ENCODE assay signal across 1 cellular context in the genomic region with DNA sequence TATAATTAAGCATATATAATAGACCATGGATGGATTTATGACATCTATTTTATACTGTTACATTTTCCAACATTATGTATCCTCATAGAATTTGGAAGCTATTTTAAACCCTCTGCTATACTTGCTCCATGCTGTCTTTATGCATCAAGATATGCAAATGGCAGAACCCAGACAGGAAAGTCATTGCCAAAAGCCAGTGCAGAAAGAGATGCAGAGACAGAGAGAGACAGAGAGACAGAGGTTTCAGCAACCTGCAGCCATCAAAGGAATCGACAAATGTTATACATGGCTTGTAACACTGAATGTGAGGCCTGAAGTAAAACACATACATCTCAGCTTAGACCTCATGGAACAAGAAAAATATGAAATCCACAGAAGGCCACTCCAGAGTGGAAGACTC.
TF ChIP-seq lines count a peak whose summit lies in the region.

No MANE protein-coding gene starts in this region.

TF ChIP-seq in SK-N-SH, 30 proteins besides CTCF, POLR2A, EP300 and RAD21:
- TF ChIP-seq NFIC (IDR thresholded peaks at IDR 0.05; ENCODE audit: borderline replicate concordance) (no peak), YY1 (IDR thresholded peaks at IDR 0.05; ENCODE audit: low read depth) (no peak), RCOR1 (IDR thresholded peaks at IDR 0.05; ENCODE audit: low read length) (no peak), RXRA (IDR thresholded peaks at IDR 0.05; ENCODE audit: borderline replicate concordance, low read depth) (no peak), SIN3A (IDR thresholded peaks at IDR 0.05; ENCODE audit: borderline replicate concordance, low read depth, low read length) (no peak), ELF1 (IDR thresholded peaks at IDR 0.05) (no peak), SMC3 (IDR thresholded peaks at IDR 0.05; ENCODE audit: low read depth, low read length) (no peak), MXI1 (IDR thresholded peaks at IDR 0.05; ENCODE audit: low read depth, low read length) (no peak), TEAD4 (IDR thresholded peaks at IDR 0.05; ENCODE audit: borderline replicate concordance, insufficient read depth) (no peak), MEF2A (IDR thresholded peaks at IDR 0.05; ENCODE audit: borderline replicate concordance, low read depth) (no peak), GATA2 (CRISPR knock-in tag; IDR thresholded peaks at IDR 0.05) (no peak), FOXJ3 (CRISPR knock-in tag; IDR thresholded peaks at IDR 0.05) (no peak), RFX5 (IDR thresholded peaks at IDR 0.05; ENCODE audit: low read length) (no peak), TCF12 (IDR thresholded peaks at IDR 0.05) (no peak), POLR2AphosphoS5 (IDR thresholded peaks at IDR 0.05; ENCODE audit: low read depth, low read length) (no peak)
- TF ChIP-seq, protein P1, sequence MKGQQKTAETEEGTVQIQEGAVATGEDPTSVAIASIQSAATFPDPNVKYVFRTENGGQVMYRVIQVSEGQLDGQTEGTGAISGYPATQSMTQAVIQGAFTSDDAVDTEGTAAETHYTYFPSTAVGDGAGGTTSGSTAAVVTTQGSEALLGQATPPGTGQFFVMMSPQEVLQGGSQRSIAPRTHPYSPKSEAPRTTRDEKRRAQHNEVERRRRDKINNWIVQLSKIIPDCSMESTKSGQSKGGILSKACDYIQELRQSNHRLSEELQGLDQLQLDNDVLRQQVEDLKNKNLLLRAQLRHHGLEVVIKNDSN (IDR thresholded peaks at IDR 0.05; ENCODE audit: borderline replicate concordance, low read depth): no peak
- TF ChIP-seq, protein P2, sequence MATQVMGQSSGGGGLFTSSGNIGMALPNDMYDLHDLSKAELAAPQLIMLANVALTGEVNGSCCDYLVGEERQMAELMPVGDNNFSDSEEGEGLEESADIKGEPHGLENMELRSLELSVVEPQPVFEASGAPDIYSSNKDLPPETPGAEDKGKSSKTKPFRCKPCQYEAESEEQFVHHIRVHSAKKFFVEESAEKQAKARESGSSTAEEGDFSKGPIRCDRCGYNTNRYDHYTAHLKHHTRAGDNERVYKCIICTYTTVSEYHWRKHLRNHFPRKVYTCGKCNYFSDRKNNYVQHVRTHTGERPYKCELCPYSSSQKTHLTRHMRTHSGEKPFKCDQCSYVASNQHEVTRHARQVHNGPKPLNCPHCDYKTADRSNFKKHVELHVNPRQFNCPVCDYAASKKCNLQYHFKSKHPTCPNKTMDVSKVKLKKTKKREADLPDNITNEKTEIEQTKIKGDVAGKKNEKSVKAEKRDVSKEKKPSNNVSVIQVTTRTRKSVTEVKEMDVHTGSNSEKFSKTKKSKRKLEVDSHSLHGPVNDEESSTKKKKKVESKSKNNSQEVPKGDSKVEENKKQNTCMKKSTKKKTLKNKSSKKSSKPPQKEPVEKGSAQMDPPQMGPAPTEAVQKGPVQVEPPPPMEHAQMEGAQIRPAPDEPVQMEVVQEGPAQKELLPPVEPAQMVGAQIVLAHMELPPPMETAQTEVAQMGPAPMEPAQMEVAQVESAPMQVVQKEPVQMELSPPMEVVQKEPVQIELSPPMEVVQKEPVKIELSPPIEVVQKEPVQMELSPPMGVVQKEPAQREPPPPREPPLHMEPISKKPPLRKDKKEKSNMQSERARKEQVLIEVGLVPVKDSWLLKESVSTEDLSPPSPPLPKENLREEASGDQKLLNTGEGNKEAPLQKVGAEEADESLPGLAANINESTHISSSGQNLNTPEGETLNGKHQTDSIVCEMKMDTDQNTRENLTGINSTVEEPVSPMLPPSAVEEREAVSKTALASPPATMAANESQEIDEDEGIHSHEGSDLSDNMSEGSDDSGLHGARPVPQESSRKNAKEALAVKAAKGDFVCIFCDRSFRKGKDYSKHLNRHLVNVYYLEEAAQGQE (IDR thresholded peaks at IDR 0.05; ENCODE audit: low read depth, low read length): no peak
- TF ChIP-seq, protein P3, sequence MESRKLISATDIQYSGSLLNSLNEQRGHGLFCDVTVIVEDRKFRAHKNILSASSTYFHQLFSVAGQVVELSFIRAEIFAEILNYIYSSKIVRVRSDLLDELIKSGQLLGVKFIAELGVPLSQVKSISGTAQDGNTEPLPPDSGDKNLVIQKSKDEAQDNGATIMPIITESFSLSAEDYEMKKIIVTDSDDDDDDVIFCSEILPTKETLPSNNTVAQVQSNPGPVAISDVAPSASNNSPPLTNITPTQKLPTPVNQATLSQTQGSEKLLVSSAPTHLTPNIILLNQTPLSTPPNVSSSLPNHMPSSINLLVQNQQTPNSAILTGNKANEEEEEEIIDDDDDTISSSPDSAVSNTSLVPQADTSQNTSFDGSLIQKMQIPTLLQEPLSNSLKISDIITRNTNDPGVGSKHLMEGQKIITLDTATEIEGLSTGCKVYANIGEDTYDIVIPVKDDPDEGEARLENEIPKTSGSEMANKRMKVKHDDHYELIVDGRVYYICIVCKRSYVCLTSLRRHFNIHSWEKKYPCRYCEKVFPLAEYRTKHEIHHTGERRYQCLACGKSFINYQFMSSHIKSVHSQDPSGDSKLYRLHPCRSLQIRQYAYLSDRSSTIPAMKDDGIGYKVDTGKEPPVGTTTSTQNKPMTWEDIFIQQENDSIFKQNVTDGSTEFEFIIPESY (IDR thresholded peaks at IDR 0.05; ENCODE audit: borderline replicate concordance, low read depth): no peak
- TF ChIP-seq, protein P4, sequence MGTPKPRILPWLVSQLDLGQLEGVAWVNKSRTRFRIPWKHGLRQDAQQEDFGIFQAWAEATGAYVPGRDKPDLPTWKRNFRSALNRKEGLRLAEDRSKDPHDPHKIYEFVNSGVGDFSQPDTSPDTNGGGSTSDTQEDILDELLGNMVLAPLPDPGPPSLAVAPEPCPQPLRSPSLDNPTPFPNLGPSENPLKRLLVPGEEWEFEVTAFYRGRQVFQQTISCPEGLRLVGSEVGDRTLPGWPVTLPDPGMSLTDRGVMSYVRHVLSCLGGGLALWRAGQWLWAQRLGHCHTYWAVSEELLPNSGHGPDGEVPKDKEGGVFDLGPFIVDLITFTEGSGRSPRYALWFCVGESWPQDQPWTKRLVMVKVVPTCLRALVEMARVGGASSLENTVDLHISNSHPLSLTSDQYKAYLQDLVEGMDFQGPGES (IDR thresholded peaks at IDR 0.05; ENCODE audit: low read depth, low read length): no peak
